11 cellular contexts compared by ENCODE assay signal in the genomic region with DNA sequence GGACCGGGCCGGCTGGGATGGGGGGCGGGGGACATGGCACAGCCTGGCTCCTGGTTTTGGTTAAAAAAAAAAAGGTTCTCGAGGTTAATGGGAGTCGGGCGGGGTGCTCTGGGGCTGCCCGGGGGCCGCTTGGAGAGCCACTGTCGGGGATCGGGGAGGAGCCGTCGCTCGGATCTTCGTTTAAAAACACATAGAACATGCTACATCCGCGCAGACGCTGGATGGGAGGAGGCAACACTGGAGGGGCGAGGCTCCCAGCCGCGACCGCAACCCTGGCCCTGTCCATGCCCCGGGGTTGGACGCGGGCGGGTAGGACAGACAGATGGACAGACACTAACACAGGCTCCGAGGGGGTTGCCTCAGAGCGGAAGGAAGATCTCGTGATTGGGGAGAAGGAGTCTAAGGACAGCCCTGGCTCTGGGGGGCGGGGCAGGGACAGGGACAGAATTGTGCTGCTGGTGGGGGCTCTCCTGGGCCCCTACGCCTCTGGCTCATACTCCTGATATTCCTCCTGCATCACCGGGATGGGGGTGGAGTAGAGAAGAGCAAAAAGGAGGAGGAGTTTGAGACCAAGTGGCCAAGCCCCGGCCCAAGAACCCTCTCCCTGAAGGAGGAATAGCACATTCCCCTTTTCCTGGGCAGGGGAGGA. TPM values are rescaled to one million over a fixed set of nuclear protein-coding genes. Genes with fewer than 3 reads are reported as not detected.
DNase-seq lines count a peak whose midpoint lies in the region; ATAC-seq, FAIRE-seq and TF ChIP-seq lines count a peak whose summit lies in the region.
"Had no signal": no experiment of that assay in that cellular context is flagged by ENCODE, and none has a peak within 500 bp of the region (broad histone marks: within the 10 kb centered on the region; RNA-seq: fewer than 3 reads in every experiment).

No MANE protein-coding gene starts in this region.

- DNase-seq in BJ (ENCODE audit: low read depth), result no peak
- DNase-seq in H7, result peak; percentile 83
- DNase-seq in astrocyte (ENCODE audit: low read depth), result no peak
- no peak for DNase-seq in memory B cell (ENCODE audit: low spot score in 2 of 2)
- DNase-seq in DMS114 treated with DMSO at 0.1 percent for 48 hours (lab: John Stamatoyannopoulos, UW; ENCODE audit: unreplicated experiment), result no peak
- DNase-seq in islet precursor cell, result no peak
- DNase-seq: NCI-H1694 treated with DMSO at 0.1 percent for 48 hours had no signal

- POLR2A ChIA-PET in BJ (lab: Charles Lee), result no interaction called here

- H3K36me3 ChIP-seq in BJ (ENCODE audit: control insufficient read depth, insufficient read depth, low read length) (no peaks in the 10 kb centered on the region), H7 (replicated peaks; ENCODE audit: control insufficient read depth, insufficient read depth, low read length) (no peaks in the 10 kb centered on the region), astrocyte (ENCODE audit: insufficient read depth, low read length) (no peaks in the 10 kb centered on the region)

- CTCF ChIA-PET in BJ (lab: Yijun Ruan, JAX), result interaction anchor here (0.8 to 2.2 kb wide), 2 partner anchors 9 to 48 kb away, joined by 3 to 13 read pairs; no protein-coding TSS in a partner anchor

- H3K27me3 Mint-ChIP-seq in astrocyte (ENCODE audit: low read depth, unreplicated experiment) (peaks cover 35% of the 10 kb centered on the region), memory B cell (peaks cover 27% of the 10 kb centered on the region)

- peaks cover 4% of the 10 kb centered on the region for H3K9me3 Mint-ChIP-seq in astrocyte (ENCODE audit: unreplicated experiment)
- H3K9me3 Mint-ChIP-seq in memory B cell, result no peaks in the 10 kb centered on the region
- H3K9me3 Mint-ChIP-seq: type B pancreatic cell had no signal

- H3K4me1 Mint-ChIP-seq in astrocyte (ENCODE audit: low read depth, unreplicated experiment), result peaks cover 33% of the 10 kb centered on the region
- H3K4me1 Mint-ChIP-seq in memory B cell, result peaks cover 9% of the 10 kb centered on the region

- no peaks in the 10 kb centered on the region for H3K9me3 ChIP-seq in astrocyte (ENCODE audit: insufficient read depth, low read depth, low read length)

- H3K4me3 ChIP-seq in BJ (ENCODE audit: low read depth, low read length) (peak overlapping the region; percentile 14), H7 (ENCODE audit: insufficient read depth, low read depth, low read length) (peak overlapping the region; percentile 36), astrocyte (ENCODE audit: insufficient read depth, low read depth, low read length) (peak overlapping the region; percentile 29)

- H3K27ac Mint-ChIP-seq in astrocyte (ENCODE audit: unreplicated experiment) (no peak overlapping the region), memory B cell (no peak overlapping the region)
- H3K27ac Mint-ChIP-seq: type B pancreatic cell had no signal

- no peak for FAIRE-seq in astrocyte (lab: Jason Lieb, UNC)

- H3K27ac ChIP-seq in astrocyte (ENCODE audit: low read depth, low read length), result no peak overlapping the region

- H3K4me2 ChIP-seq in astrocyte (ENCODE audit: low read length), result peak overlapping the region; percentile 79

- H3K27me3 ChIP-seq in BJ (ENCODE audit: control insufficient read depth, insufficient read depth, low read length), result peaks cover 30% of the 10 kb centered on the region
- H3K27me3 ChIP-seq in H7 (ENCODE audit: control insufficient read depth, insufficient read depth, low read length), result peaks cover 38% of the 10 kb centered on the region
- peaks cover 27% of the 10 kb centered on the region for H3K27me3 ChIP-seq in astrocyte (ENCODE audit: insufficient read depth, low read length)

- H3K4me1 ChIP-seq in astrocyte (ENCODE audit: insufficient read depth, low read length), result peaks cover 33% of the 10 kb centered on the region

- H2AFZ ChIP-seq in astrocyte (ENCODE audit: low read depth, low read length), result peak overlapping the region; percentile 27

- no peak overlapping the region for H3K9ac ChIP-seq in astrocyte (ENCODE audit: low read length)

- ATAC-seq in memory B cell (ENCODE audit: low read depth) (no peak), HG03280 (IDR thresholded peaks at IDR 0.05; ENCODE audit: unreplicated experiment) (no peak), HG02970 (IDR thresholded peaks at IDR 0.05; ENCODE audit: low FRiP score, unreplicated experiment) (no peak)

- H3K79me2 ChIP-seq in astrocyte (ENCODE audit: insufficient read depth, low read length), result no peaks in the 10 kb centered on the region

- H3K36me3 Mint-ChIP-seq in astrocyte (ENCODE audit: low read depth, unreplicated experiment), result no peaks in the 10 kb centered on the region
- no peaks in the 10 kb centered on the region for H3K36me3 Mint-ChIP-seq in memory B cell
- H3K36me3 Mint-ChIP-seq: type B pancreatic cell had no signal

- H3K4me3 Mint-ChIP-seq in astrocyte (ENCODE audit: unreplicated experiment), result peak overlapping the region; percentile 50
- peak overlapping the region; percentile 24 for H3K4me3 Mint-ChIP-seq in memory B cell
- H3K4me3 Mint-ChIP-seq: type B pancreatic cell had no signal

- no peaks in the 10 kb centered on the region for H4K20me1 ChIP-seq in astrocyte (ENCODE audit: insufficient read depth, low read length)

- TF ChIP-seq CTCF in BJ (IDR thresholded peaks at IDR 0.05; ENCODE audit: insufficient read depth, low read depth, low read length) (no peak), astrocyte (IDR thresholded peaks at IDR 0.05; ENCODE audit: insufficient read depth, low read depth, low read length) (no peak)

RNA-seq across cellular contexts. Expression of a gene that starts 9.9 kb away (rescaled TPM):
- polyA plus RNA-seq in BJ (2011; rRNA removed), result not detected in 2 replicates
- not detected in 2 replicates for polyA minus RNA-seq in BJ (2011; rRNA and poly(A)+ RNA removed)
- total RNA-seq in H7 (2014; rRNA removed; shearing (Covaris generic)), result 4.7 and 7.2 TPM in 2 replicates
- 2.7 and 3.4 TPM in 2 replicates for total RNA-seq in astrocyte
- total RNA-seq: skeletal muscle tissue had no signal

RNA-seq across cellular contexts. Expression of a gene that starts 10.0 kb away (rescaled TPM):
- not detected in 2 replicates for polyA plus RNA-seq in BJ (2011; rRNA removed)
- not detected in 2 replicates for polyA minus RNA-seq in BJ (2011; rRNA and poly(A)+ RNA removed)
- total RNA-seq in H7 (2014; rRNA removed; shearing (Covaris generic)), result 0.33 and 0.97 TPM in 2 replicates
- not detected in 2 replicates for total RNA-seq in astrocyte
- total RNA-seq: skeletal muscle tissue had no signal

RNA-seq across cellular contexts. Expression of a gene that starts 10.5 kb away (rescaled TPM):
- polyA plus RNA-seq in BJ (2011; rRNA removed), result 1.9 and 2.4 TPM in 2 replicates
- 1.6 and 2.0 TPM in 2 replicates for polyA minus RNA-seq in BJ (2011; rRNA and poly(A)+ RNA removed)
- total RNA-seq in H7 (2014; rRNA removed; shearing (Covaris generic)), result 6.6 and 14.2 TPM in 2 replicates
- 6.8 and 8.2 TPM in 2 replicates for total RNA-seq in astrocyte

RNA-seq across cellular contexts. Expression of a gene that starts 26.8 kb away (rescaled TPM):
- polyA plus RNA-seq in BJ (2011; rRNA removed), result 50.4 and 65.8 TPM in 2 replicates
- polyA minus RNA-seq in BJ (2011; rRNA and poly(A)+ RNA removed), result 39.4 and 58.2 TPM in 2 replicates
- total RNA-seq in H7 (2014; rRNA removed; shearing (Covaris generic)), result 39.8 and 50.7 TPM in 2 replicates
- total RNA-seq in astrocyte, result 56.5 and 57.2 TPM in 2 replicates
